Comparison of ENCODE assay signal across 1 cellular context in the genomic region with DNA sequence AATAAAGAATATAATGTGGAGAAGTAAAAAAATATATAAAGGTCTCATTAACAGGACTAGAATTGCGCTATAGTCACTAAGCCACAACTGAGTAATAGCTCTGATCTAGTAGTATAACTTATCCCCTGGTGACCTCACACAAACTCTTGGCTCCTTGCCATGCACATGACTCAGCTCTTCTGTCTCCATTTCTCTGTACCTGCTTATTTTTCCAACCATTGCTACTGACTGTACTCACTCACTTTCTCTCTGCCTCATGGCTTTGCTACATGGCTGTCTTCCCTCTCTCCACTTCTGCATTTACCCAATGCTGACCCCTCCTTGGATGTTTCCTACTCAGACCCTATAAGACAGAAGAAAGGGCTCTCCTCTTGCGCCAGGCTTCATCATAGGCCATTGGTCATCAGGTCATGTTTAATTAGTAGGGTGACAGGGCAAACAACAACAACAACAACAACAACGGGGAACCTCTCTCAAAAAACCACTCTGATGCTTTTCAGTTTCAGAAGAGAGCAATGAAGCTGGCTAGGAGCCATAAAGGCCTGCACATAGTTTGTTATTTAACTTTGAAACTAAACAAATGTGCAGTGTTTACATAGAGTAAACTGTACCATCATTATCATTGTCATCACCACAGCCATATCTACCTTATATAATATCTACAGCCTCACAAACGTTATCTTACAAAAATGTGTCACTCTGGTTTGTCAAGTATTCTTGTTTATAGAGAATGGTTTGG.
TF ChIP-seq lines count a peak whose summit lies in the region.

No MANE protein-coding gene starts in this region.

TF ChIP-seq in SK-N-SH treated with all-trans-retinoic acid at 6 μM for 48 hours, 23 proteins besides CTCF, POLR2A, EP300 and RAD21 (continued from another document):
- TF ChIP-seq TOX (CRISPR knock-in tag; IDR thresholded peaks at IDR 0.05; ENCODE audit: borderline replicate concordance) (no peak), ZFP3 (CRISPR knock-in tag; IDR thresholded peaks at IDR 0.05) (no peak)
